In genomic region chr3:18442743-18443669, GRCh38 we compare ENCODE assay signal across 8 cellular contexts. TPM values are rescaled to one million over a fixed set of nuclear protein-coding genes. Genes with fewer than 3 reads are reported as not detected.
DNase-seq lines count a peak whose midpoint lies in the region; ATAC-seq and TF ChIP-seq lines count a peak whose summit lies in the region.

No MANE protein-coding gene starts in this region.

- peaks cover 2% of the 10 kb centered on the region for H3K9me3 Mint-ChIP-seq in activated T-cell treated with anti-CD3 and anti-CD28 coated beads, Interleukin-2, amount 50 U/mL, for 4 hours
- H3K9me3 Mint-ChIP-seq in activated naive CD4-positive, alpha-beta T cell treated with anti-CD3 and anti-CD28 coated beads, Interleukin-2, amount 50 U/mL, for 24 hours: no peaks in the 10 kb centered on the region

- intact Hi-C loops in tibial artery (cut with DNase I; ENCODE audit: low total_unique reads): no loop called here

- no peaks in the 10 kb centered on the region for H3K36me3 ChIP-seq in tibial artery

- peak in 1 of 2 donors; percentile 7 for ATAC-seq in activated T-cell treated with anti-CD3 and anti-CD28 coated beads, Interleukin-2, amount 50 U/mL, for 4 hours
- no peak for ATAC-seq in GM18909 (IDR thresholded peaks at IDR 0.05; ENCODE audit: poor library complexity, unreplicated experiment)
- ATAC-seq in HG03045 (IDR thresholded peaks at IDR 0.05; ENCODE audit: unreplicated experiment): no peak

- H3K27ac Mint-ChIP-seq in activated naive CD4-positive, alpha-beta T cell treated with anti-CD3 and anti-CD28 coated beads, Interleukin-2, amount 50 U/mL, for 24 hours: peak overlapping the region; percentile 93

- H3K27me3 ChIP-seq in mononuclear cell (ENCODE audit: insufficient read depth, low read length) (no peaks in the 10 kb centered on the region), tibial artery (peaks cover 0 to 8% of the 10 kb centered on the region in 2 donors)

- peaks cover 33% of the 10 kb centered on the region for H3K4me1 ChIP-seq in mononuclear cell (ENCODE audit: insufficient read depth, low read length)
- H3K4me1 ChIP-seq in tibial artery: peaks cover 0 to 34% (median 17%) of the 10 kb centered on the region in 4 donors

- no peak for TF ChIP-seq CTCF in tibial artery (IDR thresholded peaks at IDR 0.05)

- no peak for DNase-seq in activated T-cell treated with anti-CD3 and anti-CD28 coated beads, Interleukin-2, amount 50 U/mL, for 4 hours
- DNase-seq in activated T-cell treated with anti-CD3 and anti-CD28 coated beads, Interleukin-2, amount 50 U/mL, for 1 hour: no peak
- no peak for DNase-seq in tibial artery
- no peak for DNase-seq in DMS 273 treated with DMSO at 0.1 percent for 48 hours (lab: John Stamatoyannopoulos, UW)

- peak overlapping the region; percentile 79 for H3K4me3 ChIP-seq in mononuclear cell (ENCODE audit: low read length)
- peak overlapping the region; percentile 67 to 76 for H3K4me3 ChIP-seq in tibial artery

- H3K27ac ChIP-seq in tibial artery: peak overlapping the region; percentile 63 to 67

- H3K27me3 Mint-ChIP-seq in activated T-cell treated with anti-CD3 and anti-CD28 coated beads, Interleukin-2, amount 50 U/mL, for 4 hours (ENCODE audit: low read depth): no peaks in the 10 kb centered on the region
- H3K27me3 Mint-ChIP-seq in activated naive CD4-positive, alpha-beta T cell treated with anti-CD3 and anti-CD28 coated beads, Interleukin-2, amount 50 U/mL, for 24 hours: no peaks in the 10 kb centered on the region

- no peaks in the 10 kb centered on the region for H3K9me3 ChIP-seq in mononuclear cell (ENCODE audit: low read depth, low read length)
- H3K9me3 ChIP-seq in tibial artery: no peaks in the 10 kb centered on the region

- H3K36me3 Mint-ChIP-seq in activated T-cell treated with anti-CD3 and anti-CD28 coated beads, Interleukin-2, amount 50 U/mL, for 4 hours (ENCODE audit: insufficient read depth): peaks cover 21% of the 10 kb centered on the region
- peaks cover 4% of the 10 kb centered on the region for H3K36me3 Mint-ChIP-seq in activated naive CD4-positive, alpha-beta T cell treated with anti-CD3 and anti-CD28 coated beads, Interleukin-2, amount 50 U/mL, for 24 hours

- H3K4me3 Mint-ChIP-seq in activated T-cell treated with anti-CD3 and anti-CD28 coated beads, Interleukin-2, amount 50 U/mL, for 4 hours: peak overlapping the region; percentile 95
- H3K4me3 Mint-ChIP-seq in activated naive CD4-positive, alpha-beta T cell treated with anti-CD3 and anti-CD28 coated beads, Interleukin-2, amount 50 U/mL, for 24 hours: peak overlapping the region; percentile 91

- H3K4me1 Mint-ChIP-seq in activated T-cell treated with anti-CD3 and anti-CD28 coated beads, Interleukin-2, amount 50 U/mL, for 4 hours (ENCODE audit: low read depth): peaks cover 53% of the 10 kb centered on the region
- peaks cover 57% of the 10 kb centered on the region for H3K4me1 Mint-ChIP-seq in activated naive CD4-positive, alpha-beta T cell treated with anti-CD3 and anti-CD28 coated beads, Interleukin-2, amount 50 U/mL, for 24 hours

RNA-seq across cellular contexts. Expression of gene SATB1, which starts 17.9 kb away (rescaled TPM):
- total RNA-seq in activated T-cell treated with anti-CD3 and anti-CD28 coated beads, Interleukin-2, amount 50 U/mL, for 4 hours: 100 to 1,000 TPM; 209 to 239 (median 228) TPM
- total RNA-seq in mononuclear cell: 406 TPM
